In the genomic region with DNA sequence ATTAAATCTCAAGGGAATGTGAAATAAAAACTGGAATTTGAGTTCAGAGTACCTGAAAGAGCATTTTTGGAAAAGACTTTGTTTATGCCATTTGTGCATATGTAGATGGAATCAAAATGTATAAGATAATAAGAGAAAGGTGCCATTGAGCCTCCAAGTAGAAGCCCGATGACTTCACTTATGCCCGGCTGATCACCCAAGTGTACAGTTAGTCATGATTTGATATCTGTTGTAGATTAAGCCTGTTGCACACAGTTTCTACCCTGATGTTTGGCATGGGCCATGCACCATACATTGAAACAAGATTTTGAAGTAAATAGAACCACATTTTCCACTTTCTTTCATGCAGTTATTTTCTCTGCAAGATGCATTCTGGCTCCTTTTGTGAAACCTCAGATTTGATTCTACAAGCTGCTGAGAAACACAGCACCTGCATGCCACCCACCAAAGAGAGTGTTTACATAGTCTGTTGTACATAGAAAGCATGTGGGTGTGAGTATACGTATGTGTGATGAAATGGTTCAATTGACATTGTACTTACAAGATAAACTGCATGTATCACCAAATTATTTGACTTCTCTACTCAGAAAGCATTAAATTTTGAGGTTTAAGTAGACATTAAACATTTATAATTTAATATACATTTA, we compare ENCODE assay signal across 19 cellular contexts.
DNase-seq lines count a peak whose midpoint lies in the region; ATAC-seq, FAIRE-seq and TF ChIP-seq lines count a peak whose summit lies in the region.
"Had no signal": no experiment of that assay in that cellular context is flagged by ENCODE, and none has a peak within 500 bp of the region (broad histone marks: within the 10 kb centered on the region; RNA-seq: fewer than 3 reads in every experiment).

No MANE protein-coding gene starts in this region.

- H3K4me1 Mint-ChIP-seq in progenitor cell of endocrine pancreas (ENCODE audit: low read depth), result peaks cover 32% of the 10 kb centered on the region
- H3K4me1 Mint-ChIP-seq: CD4-positive, alpha-beta memory T cell had no signal

- peak; percentile 9 for FAIRE-seq in HTR-8/SVneo (lab: Jason Lieb, UNC)
- FAIRE-seq: GM12891, GM18507, H54 had no signal

- intact Hi-C loops in body of pancreas (cut with DNase I), result no loop called here
- intact Hi-C loops in left cardiac atrium (cut with DNase I), result no loop called here

- no peaks in the 10 kb centered on the region for H3K27me3 Mint-ChIP-seq in progenitor cell of endocrine pancreas
- H3K27me3 Mint-ChIP-seq: CD4-positive, alpha-beta memory T cell had no signal

- H3K27me3 ChIP-seq in body of pancreas, result no peaks in the 10 kb centered on the region

- no peaks in the 10 kb centered on the region for H3K9me3 ChIP-seq in body of pancreas
- H3K9me3 ChIP-seq: HAP-1 had no signal

- H3K36me3 ChIP-seq in body of pancreas (replicated peaks in 1 of 2; ENCODE audit: insufficient read depth in 1 of 2, low read depth in 2 of 2), result no peaks in the 10 kb centered on the region
- H3K36me3 ChIP-seq: HAP-1 had no signal

- peak; percentile 42 for ATAC-seq in body of pancreas
- no peak for ATAC-seq in left cardiac atrium
- ATAC-seq: GM23338 had no signal

- H3K36me3 Mint-ChIP-seq in progenitor cell of endocrine pancreas (ENCODE audit: insufficient read depth), result no peaks in the 10 kb centered on the region
- H3K36me3 Mint-ChIP-seq: CD4-positive, alpha-beta memory T cell had no signal

- H3K4me3 Mint-ChIP-seq in progenitor cell of endocrine pancreas (ENCODE audit: low read depth), result no peak overlapping the region
- H3K4me3 Mint-ChIP-seq: CD4-positive, alpha-beta memory T cell; GM23338 had no signal

- DNase-seq in NCI-H2171 treated with DMSO at 0.1 percent for 48 hours (lab: John Stamatoyannopoulos, UW), result peak; percentile 71
- no peak for DNase-seq in NCI-H2171 (lab: John Stamatoyannopoulos, UW)
- DNase-seq in HTR-8/SVneo (ENCODE audit: insufficient read length, low spot score), result no peak
- DNase-seq in body of pancreas, result peak in 3 of 4 donors; percentile 41 to 77 (median 58)
- DNase-seq in progenitor cell of endocrine pancreas (ENCODE audit: low spot score, unreplicated experiment), result no peak
- no peak for DNase-seq in left cardiac atrium
- DNase-seq in D341Med (ENCODE audit: low spot score), result no peak
- DNase-seq: C1 segment of cervical spinal cord; Calu3; CD4-positive, alpha-beta memory T cell; COR-L47; DMS53; DMS79 treated with DMSO at 0.1 percent for 48 hours; GF-D8 had no signal

- H3K27ac Mint-ChIP-seq in progenitor cell of endocrine pancreas, result peak overlapping the region; percentile 31
- H3K27ac Mint-ChIP-seq: CD4-positive, alpha-beta memory T cell; GM23338 had no signal

- H3K4me3 ChIP-seq in body of pancreas, result no peak overlapping the region
- H3K4me3 ChIP-seq: GM23338, HAP-1 had no signal

- TF ChIP-seq POLR2A in body of pancreas (IDR thresholded peaks at IDR 0.05), result no peak

- WGBS in body of pancreas, 2 donors, result 39% methylated on average over 3 of the region's 3 CpGs

- TF ChIP-seq CTCF in body of pancreas (IDR thresholded peaks at IDR 0.05) (no peak), progenitor cell of endocrine pancreas (IDR thresholded peaks at IDR 0.05; ENCODE audit: unreplicated experiment) (no peak)

- H3K27ac ChIP-seq in body of pancreas, result peak overlapping the region in 2 of 4 donors; percentile 6 to 56

- peaks cover 17% of the 10 kb centered on the region for H3K4me1 ChIP-seq in body of pancreas
- H3K4me1 ChIP-seq: HAP-1 had no signal

- H3K9me3 Mint-ChIP-seq in progenitor cell of endocrine pancreas (ENCODE audit: low read depth), result no peaks in the 10 kb centered on the region
- H3K9me3 Mint-ChIP-seq: GM23338 had no signal

Comparison
In these comparisons a context has a peak if more than half of its experiments do, and no peak if none do; other contexts are left out.
1. DNase-seq: peak in NCI-H2171 treated with DMSO at 0.1 percent for 48 hours (single experiment) and body of pancreas (3 of 4); none in NCI-H2171 (single experiment), HTR-8/SVneo (single experiment), progenitor cell of endocrine pancreas (single experiment), left cardiac atrium (single experiment) and D341Med (single experiment).